ENCODE assay signal across 20 cellular contexts in genomic region chr6:45690846-45691245, GRCh38.
"Had no signal": no experiment of that assay in that cellular context is flagged by ENCODE, and none has a peak within 500 bp of the region (broad histone marks: within the 10 kb centered on the region; RNA-seq: fewer than 3 reads in every experiment).

No MANE protein-coding gene starts in this region.

- H3K27ac ChIP-seq: esophagus squamous epithelium, gastroesophageal sphincter, lower lobe of right lung, neural progenitor cell, tibial artery, WERI-Rb-1 had no signal

- H3K9me3 ChIP-seq: esophagus squamous epithelium, gastroesophageal sphincter, lower lobe of right lung, tibial artery had no signal

- H3K36me3 ChIP-seq: esophagus squamous epithelium, gastroesophageal sphincter, lower lobe of right lung, neural progenitor cell, tibial artery, WERI-Rb-1 had no signal

- H3K4me3 ChIP-seq: esophagus squamous epithelium, gastroesophageal sphincter, lower lobe of right lung, neural progenitor cell, tibial artery had no signal

- DNase-seq: activated CD4-positive, alpha-beta T cell treated with anti-CD3 and anti-CD28 coated beads for 1 hour; activated CD4-positive, alpha-beta T cell treated with anti-CD3 and anti-CD28 coated beads, Interleukin-2, amount 50 U/mL, for 1 hour; activated T-cell treated with anti-CD3 and anti-CD28 coated beads, Interleukin-2, amount 50 U/mL, for 1 hour; aorta; central memory CD4-positive, alpha-beta T cell; effector memory CD4-positive, alpha-beta T cell; esophagus squamous epithelium; head of caudate nucleus; hypothalamus; lower lobe of right lung; naive B cell; stimulated activated CD4-positive, alpha-beta T cell treated with anti-CD3 and anti-CD28 coated beads, Interleukin-4, amount 100 ng/mL, for 4 hours; substantia nigra; T-cell; tibial artery; WERI-Rb-1 had no signal

- H3K4me1 ChIP-seq: esophagus squamous epithelium, gastroesophageal sphincter, lower lobe of right lung, neural progenitor cell, tibial artery had no signal

- ATAC-seq: activated naive CD4-positive, alpha-beta T cell treated with anti-CD3 and anti-CD28 coated beads, Interleukin-2, amount 50 U/mL, for 72 hours; gastroesophageal sphincter; left lobe of liver; lower lobe of right lung; T-cell had no signal

- H3K27me3 ChIP-seq: gastroesophageal sphincter, neural progenitor cell, tibial artery had no signal
